ENCODE assay signal across 9 cellular contexts in genomic region chr3:71208273-71209095, GRCh38.
DNase-seq lines count a peak whose midpoint lies in the region; ATAC-seq and TF ChIP-seq lines count a peak whose summit lies in the region.
"Had no signal": no experiment of that assay in that cellular context is flagged by ENCODE, and none has a peak within 500 bp of the region (broad histone marks: within the 10 kb centered on the region; RNA-seq: fewer than 3 reads in every experiment).

No MANE protein-coding gene starts in this region.

- CTCF ChIA-PET in T-cell (lab: Charles Lee) = interaction anchor here in 1 of 2 donors (0.6 kb wide), 1 partner anchor 234 kb away, joined by 8 read pairs; no protein-coding TSS in a partner anchor

- no peak for TF ChIP-seq POLR2A in right lobe of liver (IDR thresholded peaks at IDR 0.05)

- 22% methylated on average over 6 of the region's 6 CpGs for WGBS in right lobe of liver (ENCODE audit: insufficient coverage, low coverage, low lambda C conversion rate, missing lambda C conversion rate)

- peaks cover 89 to 93% (median 90%) of the 10 kb centered on the region in 3 donors for H3K4me1 Mint-ChIP-seq in T-cell
- H3K4me1 Mint-ChIP-seq: activated CD4-positive, alpha-beta memory T cell treated with anti-CD3 and anti-CD28 coated beads, Interleukin-2, amount 10 ng/mL, durations not matched to agents 7 days and 5 days had no signal

- H3K36me3 Mint-ChIP-seq in T-cell = peaks cover 37% of the 10 kb centered on the region

- H3K27ac Mint-ChIP-seq in T-cell = peak overlapping the region; percentile 65 to 80
- H3K27ac Mint-ChIP-seq: activated CD4-positive, alpha-beta memory T cell treated with anti-CD3 and anti-CD28 coated beads, Interleukin-2, amount 10 ng/mL, durations not matched to agents 7 days and 5 days had no signal

- H3K27ac ChIP-seq in C4-2B (peak overlapping the region; percentile 50; the same call in 1 of the 2 replicates), right lobe of liver (peak overlapping the region; percentile 63 to 96 (median 90))

- H3K4me3 ChIP-seq in right lobe of liver = no peak overlapping the region

- H3K27me3 Mint-ChIP-seq in T-cell = no peaks in the 10 kb centered on the region
- H3K27me3 Mint-ChIP-seq: activated CD4-positive, alpha-beta memory T cell treated with anti-CD3 and anti-CD28 coated beads, Interleukin-2, amount 10 ng/mL, durations not matched to agents 7 days and 5 days had no signal

- no peaks in the 10 kb centered on the region for H3K9me3 Mint-ChIP-seq in T-cell
- H3K9me3 Mint-ChIP-seq: activated CD4-positive, alpha-beta memory T cell treated with anti-CD3 and anti-CD28 coated beads, Interleukin-2, amount 10 ng/mL, durations not matched to agents 7 days and 5 days had no signal

- peaks cover 0 to 52% (median 15%) of the 10 kb centered on the region in 4 donors for H3K4me1 ChIP-seq in right lobe of liver

- no peaks in the 10 kb centered on the region for H3K27me3 ChIP-seq in right lobe of liver

- peak overlapping the region in 1 of 3 donors; percentile 5 for H3K4me3 Mint-ChIP-seq in T-cell
- H3K4me3 Mint-ChIP-seq: activated CD4-positive, alpha-beta memory T cell treated with anti-CD3 and anti-CD28 coated beads, Interleukin-2, amount 10 ng/mL, durations not matched to agents 7 days and 5 days had no signal

- DNase-seq in LoVo (ENCODE audit: low spot score) (peak; percentile 12), T-cell (no peak), right lobe of liver (no peak), putamen (ENCODE audit: low spot score) (no peak), ureter (ENCODE audit: low spot score) (no peak)
- no peak for DNase-seq in activated CD8-positive, alpha-beta memory T cell treated with anti-CD3 and anti-CD28 coated beads for 24 hours
- DNase-seq: activated CD4-positive, alpha-beta memory T cell treated with anti-CD3 and anti-CD28 coated beads, Interleukin-2, amount 10 ng/mL, durations not matched to agents 7 days and 5 days had no signal

- POLR2A ChIA-PET in T-cell (lab: Charles Lee) = interaction anchor here in 1 of 2 donors (0.5 kb wide), 1 partner anchor 65 kb away, joined by 3 read pairs; no protein-coding TSS in a partner anchor

- intact Hi-C loops in right lobe of liver (cut with DNase I) = no loop called here

- no peaks in the 10 kb centered on the region for H3K36me3 ChIP-seq in right lobe of liver

- no peaks in the 10 kb centered on the region for H3K9me3 ChIP-seq in right lobe of liver

- ATAC-seq in T-cell (replicated peaks in 1 of 4) (no peak), right lobe of liver (peak; percentile 67 to 80 (median 75)), HG03460 (IDR thresholded peaks at IDR 0.05; ENCODE audit: unreplicated experiment) (no peak)

- no peak for TF ChIP-seq CTCF in C4-2B (conservative IDR thresholded peaks at IDR 0.05)
- TF ChIP-seq CTCF in right lobe of liver (IDR thresholded peaks at IDR 0.05) = no peak

Comparison
In these comparisons a context has a peak if more than half of its experiments do, and no peak if none do; other contexts are left out.
1. ATAC-seq: peak in right lobe of liver (4 of 4); none in T-cell (0 of 4) and HG03460 (single experiment).